ENCODE assay signal across 15 cellular contexts in the genomic region with DNA sequence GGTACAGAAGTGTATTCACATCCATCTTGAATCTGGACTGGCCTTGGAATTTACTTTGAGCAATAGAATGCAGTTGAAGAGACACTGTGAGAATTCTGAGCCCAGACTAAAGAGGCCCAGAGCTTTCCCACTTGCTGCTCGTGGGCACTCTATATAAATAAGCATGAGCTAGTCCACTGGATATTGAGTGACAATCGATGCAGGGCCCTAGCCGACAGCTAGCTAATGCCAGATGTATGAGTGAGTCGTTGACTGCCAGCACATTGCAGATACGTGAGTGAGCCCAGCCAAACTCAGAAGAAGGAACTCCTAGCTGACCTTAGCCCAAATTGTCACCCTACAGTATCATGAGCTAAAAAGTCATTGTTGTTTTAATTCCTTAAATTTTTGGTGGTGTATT. TPM values are rescaled to one million over a fixed set of nuclear protein-coding genes. Genes with fewer than 3 reads are reported as not detected.
A peak's percentile ranks its signal among the peaks of the same experiment; 100 is the strongest.
DNase-seq lines count a peak whose midpoint lies in the region; ATAC-seq and TF ChIP-seq lines count a peak whose summit lies in the region.
"Had no signal": no experiment of that assay in that cellular context is flagged by ENCODE, and none has a peak within 500 bp of the region (broad histone marks: within the 10 kb centered on the region; RNA-seq: fewer than 3 reads in every experiment).

No MANE protein-coding gene starts in this region.

- DNase-seq in NCI-H2171 treated with DMSO at 0.1 percent for 48 hours (lab: John Stamatoyannopoulos, UW) (peak; percentile 12), NCI-H2171 (lab: John Stamatoyannopoulos, UW) (no peak), RKO (ENCODE audit: low spot score) (peak; percentile 38), foreskin fibroblast (peak; percentile 20 to 66), smooth muscle cell (lab: John Stamatoyannopoulos, UW; ENCODE audit: unreplicated experiment) (no peak), Karpas-422 (no peak)
- no peak for DNase-seq in activated T-cell treated with anti-CD3 and anti-CD28 coated beads, Interleukin-2, amount 50 U/mL, for 48 hours
- DNase-seq: 8988T; anterior cingulate cortex; CD8-positive, alpha-beta T cell; NCI-H187; WERI-Rb-1 had no signal

- H3K36me3 ChIP-seq in smooth muscle cell (ENCODE audit: low read depth), result no peaks in the 10 kb centered on the region
- no peaks in the 10 kb centered on the region for H3K36me3 ChIP-seq in Karpas-422 (ENCODE audit: insufficient read depth, low read length)
- H3K36me3 ChIP-seq: WERI-Rb-1 had no signal

- H3K9me3 ChIP-seq in smooth muscle cell (replicated peaks; ENCODE audit: low read depth), result no peaks in the 10 kb centered on the region
- H3K9me3 ChIP-seq in Karpas-422 (ENCODE audit: low read length), result no peaks in the 10 kb centered on the region

- H3K27ac ChIP-seq in smooth muscle cell (ENCODE audit: low read depth) (no peak overlapping the region), Karpas-422 (ENCODE audit: low read length) (no peak overlapping the region)
- H3K27ac ChIP-seq: WERI-Rb-1 had no signal

- H3K27me3 ChIP-seq in smooth muscle cell (ENCODE audit: low read depth) (no peaks in the 10 kb centered on the region), Karpas-422 (ENCODE audit: low read length) (no peaks in the 10 kb centered on the region)

- TF ChIP-seq CTCF in foreskin fibroblast (IDR thresholded peaks at IDR 0.05; ENCODE audit: low read depth, low read length) (no peak), smooth muscle cell (IDR thresholded peaks at IDR 0.05; ENCODE audit: borderline replicate concordance, insufficient read depth, poor library complexity, severe bottlenecking) (no peak)

- H3K4me2 ChIP-seq in smooth muscle cell (no peak overlapping the region), Karpas-422 (ENCODE audit: low read depth, low read length, poor library complexity, severe bottlenecking) (no peak overlapping the region)

- no peaks in the 10 kb centered on the region for H3K4me1 ChIP-seq in smooth muscle cell (ENCODE audit: low read depth)
- H3K4me1 ChIP-seq in Karpas-422 (ENCODE audit: low read length), result no peaks in the 10 kb centered on the region

- H3K79me2 ChIP-seq in smooth muscle cell (ENCODE audit: low read depth) (no peaks in the 10 kb centered on the region), Karpas-422 (ENCODE audit: low read length) (no peaks in the 10 kb centered on the region)

- H3K9ac ChIP-seq in smooth muscle cell (ENCODE audit: low read depth) (no peak overlapping the region), Karpas-422 (ENCODE audit: low read length) (no peak overlapping the region)

- no peaks in the 10 kb centered on the region for H3F3A ChIP-seq in smooth muscle cell (ENCODE audit: low read depth)

- no peaks in the 10 kb centered on the region for H4K20me1 ChIP-seq in smooth muscle cell (ENCODE audit: low read depth)
- no peaks in the 10 kb centered on the region for H4K20me1 ChIP-seq in Karpas-422 (ENCODE audit: insufficient read depth, low read depth, low read length)

- 50% methylated on average over 5 of the region's 5 CpGs for WGBS in smooth muscle cell (ENCODE audit: low lambda C conversion rate)

- H2AFZ ChIP-seq in smooth muscle cell (ENCODE audit: low read depth), result peak overlapping the region; percentile 47
- no peak overlapping the region for H2AFZ ChIP-seq in Karpas-422 (ENCODE audit: low read length)

- no peak for ATAC-seq in GM21576 (IDR thresholded peaks at IDR 0.05; ENCODE audit: unreplicated experiment)
- ATAC-seq: CD8-positive, alpha-beta T cell; esophagus mucosa; left lobe of liver had no signal

- no peak overlapping the region for H3K4me3 ChIP-seq in foreskin fibroblast (ENCODE audit: low read depth in 1 of 2, low read length in 2 of 2)
- H3K4me3 ChIP-seq in smooth muscle cell, result no peak overlapping the region
- no peak overlapping the region for H3K4me3 ChIP-seq in Karpas-422 (ENCODE audit: low read length)

- no peaks in the 10 kb centered on the region for H3K9me2 ChIP-seq in Karpas-422 (replicated peaks; ENCODE audit: insufficient read depth, low read length)

RNA-seq across cellular contexts. Expression of a gene that starts 24.9 kb away (rescaled TPM):
- total RNA-seq in smooth muscle cell, result 31.0 and 31.5 TPM in 2 replicates
- polyA plus RNA-seq in smooth muscle cell, result 6.7 and 8.0 TPM in 2 replicates
- 0.04 and 3.4 TPM in 2 replicates for total RNA-seq in Karpas-422 (2014; rRNA removed; shearing (Covaris generic); ENCODE audit: low replicate concordance)
- total RNA-seq: CD8-positive, alpha-beta T cell had no signal

Comparison
In these comparisons a context has a peak if more than half of its experiments do, and no peak if none do; other contexts are left out.
1. DNase-seq: peak in NCI-H2171 treated with DMSO at 0.1 percent for 48 hours (single experiment), RKO (single experiment) and foreskin fibroblast (2 of 2); none in NCI-H2171 (single experiment), smooth muscle cell (single experiment), Karpas-422 (single experiment) and activated T-cell treated with anti-CD3 and anti-CD28 coated beads, Interleukin-2, amount 50 U/mL, for 48 hours (0 of 2).